Comparison of ENCODE assay signal across 13 cellular contexts in the genomic region with DNA sequence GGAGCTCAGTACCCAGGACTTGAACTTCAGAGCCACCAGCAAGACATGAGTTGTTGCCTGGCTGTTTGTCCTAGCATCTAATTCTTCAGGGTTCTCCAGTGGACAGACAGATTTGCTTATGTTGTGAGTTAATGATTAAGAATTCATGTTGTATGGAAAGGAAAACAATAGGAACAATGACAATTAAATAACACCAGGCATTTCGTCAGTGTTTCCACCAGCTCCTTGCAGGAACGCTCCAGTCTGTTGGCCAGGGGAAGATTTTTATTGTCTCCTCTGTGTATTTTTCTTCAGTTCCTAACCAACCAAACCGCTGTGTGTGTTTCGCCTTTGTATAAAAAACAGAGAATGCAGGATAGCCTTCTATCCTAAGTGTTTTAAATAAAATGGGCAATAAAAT.
"Had no signal": no experiment of that assay in that cellular context is flagged by ENCODE, and none has a peak within 500 bp of the region (broad histone marks: within the 10 kb centered on the region; RNA-seq: fewer than 3 reads in every experiment).

No MANE protein-coding gene starts in this region.

- H3K4me3 ChIP-seq: colonic mucosa, lung had no signal

- H3K27me3 ChIP-seq: colonic mucosa had no signal

- H3K4me1 ChIP-seq: colonic mucosa had no signal

- DNase-seq: activated CD4-positive, alpha-beta T cell treated with anti-CD3 and anti-CD28 coated beads for 36 hours; activated CD8-positive, alpha-beta memory T cell treated with anti-CD3 and anti-CD28 coated beads, Interleukin-2, amount 50 U/mL, for 4 hours; activated CD8-positive, alpha-beta T cell treated with anti-CD3 and anti-CD28 coated beads for 36 hours; activated naive CD4-positive, alpha-beta T cell treated with Interleukin-2 at 50 U/mL for 16 hours; colonic mucosa; effector CD4-positive, alpha-beta T cell; left colon; naive thymus-derived CD4-positive, alpha-beta T cell; stimulated activated CD4-positive, alpha-beta T cell treated with anti-CD3 and anti-CD28 coated beads, Interleukin-4, amount 100 ng/mL, for 4 hours; stimulated activated naive CD8-positive, alpha-beta T cell treated with anti-CD3 and anti-CD28 coated beads, Interleukin-15, amount 100 ng/mL, for 72 hours; T-helper 9 cell; WERI-Rb-1 had no signal

- ATAC-seq: activated CD4-positive, alpha-beta T cell treated with anti-CD3 and anti-CD28 coated beads for 36 hours; activated CD8-positive, alpha-beta T cell treated with anti-CD3 and anti-CD28 coated beads for 36 hours; left colon; naive thymus-derived CD4-positive, alpha-beta T cell; stimulated activated naive CD8-positive, alpha-beta T cell treated with anti-CD3 and anti-CD28 coated beads, Interleukin-15, amount 100 ng/mL, for 72 hours had no signal

- H3K36me3 ChIP-seq: colonic mucosa, WERI-Rb-1 had no signal

- H3K9me3 ChIP-seq: colonic mucosa had no signal

- H3K27ac ChIP-seq: colonic mucosa, WERI-Rb-1 had no signal
